Comparison of ENCODE assay signal across 13 cellular contexts in the genomic region with DNA sequence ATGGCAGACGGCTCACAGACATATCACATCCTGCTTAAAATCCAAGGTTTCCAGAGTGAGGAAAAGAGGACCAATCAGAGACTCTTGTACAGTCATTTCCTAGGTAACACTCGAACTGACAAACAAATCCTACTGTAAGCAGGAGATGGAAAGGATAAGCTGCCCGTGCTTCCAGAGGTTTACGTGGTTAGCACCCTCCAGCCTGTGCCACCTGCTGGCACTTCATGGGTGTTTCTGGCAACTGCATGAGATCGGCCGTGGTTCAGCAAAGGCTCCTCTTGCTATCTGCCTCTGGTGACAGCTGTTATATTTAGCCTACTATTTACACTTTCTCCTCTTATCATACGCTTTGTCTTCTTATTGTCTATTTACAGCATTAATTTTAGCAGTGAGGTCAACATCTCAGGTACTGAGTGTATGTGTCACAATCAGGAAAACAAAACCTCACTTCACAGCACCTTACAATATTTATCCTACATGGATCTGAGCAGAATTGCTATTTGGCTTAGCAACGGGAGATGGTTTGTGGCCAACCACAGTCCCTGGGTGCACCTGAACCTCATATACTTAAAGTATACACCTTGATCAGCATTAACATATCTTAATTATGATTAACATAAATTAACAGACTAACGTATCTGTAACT.
DNase-seq lines count a peak whose midpoint lies in the region; ATAC-seq and TF ChIP-seq lines count a peak whose summit lies in the region.
"Had no signal": no experiment of that assay in that cellular context is flagged by ENCODE, and none has a peak within 500 bp of the region (broad histone marks: within the 10 kb centered on the region; RNA-seq: fewer than 3 reads in every experiment).

No MANE protein-coding gene starts in this region.

- H3K4me1 Mint-ChIP-seq in Calu3 (ENCODE audit: low read depth, unreplicated experiment) = no peaks in the 10 kb centered on the region

- ATAC-seq in Panc1 = peak; percentile 51; the same call in 1 of the 2 replicates
- peak; percentile 79 for ATAC-seq in left ventricle myocardium superior
- no peak for ATAC-seq in HG03175 (IDR thresholded peaks at IDR 0.05; ENCODE audit: unreplicated experiment)
- no peak for ATAC-seq in HG03039 (IDR thresholded peaks at IDR 0.05; ENCODE audit: unreplicated experiment)

- DNase-seq in Calu3 (peak; percentile 8), NCI-H128 (lab: John Stamatoyannopoulos, UW; ENCODE audit: unreplicated experiment) (peak; percentile 2), Panc1 (ENCODE audit: low read depth, low spot score) (no peak), left ventricle myocardium superior (peak; percentile 40), HAP-1 (ENCODE audit: low spot score in 2 of 2) (no peak), SK-N-DZ (ENCODE audit: low spot score) (no peak)
- DNase-seq: CD8-positive, alpha-beta memory T cell; foreskin melanocyte; T1000 had no signal

- intact Hi-C loops in Calu3 (cut with micrococcal nuclease; ENCODE audit: unreplicated experiment) (no loop called here), Panc1 (cut with micrococcal nuclease; ENCODE audit: unreplicated experiment) (no loop called here), left ventricle myocardium superior (cut with micrococcal nuclease) (no loop called here)

- no peaks in the 10 kb centered on the region for H3K36me3 Mint-ChIP-seq in Calu3 (ENCODE audit: insufficient read depth, unreplicated experiment)

- H3K4me3 Mint-ChIP-seq in Calu3 (ENCODE audit: low read depth, unreplicated experiment) = no peak overlapping the region
- H3K4me3 Mint-ChIP-seq: CD8-positive, alpha-beta memory T cell had no signal

- H3K27ac Mint-ChIP-seq in Calu3 (ENCODE audit: unreplicated experiment) = no peak overlapping the region

- no peak overlapping the region for H3K27ac ChIP-seq in Panc1 (ENCODE audit: low read length)
- H3K27ac ChIP-seq: adrenal gland, neutrophil had no signal

- no peak overlapping the region for H3K4me3 ChIP-seq in Panc1 (ENCODE audit: low read depth in 2 of 2, low read length in 2 of 2)
- no peak overlapping the region for H3K4me3 ChIP-seq in HAP-1
- H3K4me3 ChIP-seq: adrenal gland had no signal

- peaks cover 5% of the 10 kb centered on the region; the same call in 1 of the 2 replicates for H3K4me1 ChIP-seq in Panc1 (ENCODE audit: control insufficient read depth, insufficient read depth, low read length)
- no peaks in the 10 kb centered on the region for H3K4me1 ChIP-seq in HAP-1
- H3K4me1 ChIP-seq: adrenal gland had no signal

- no peaks in the 10 kb centered on the region for H3K36me3 ChIP-seq in Panc1 (ENCODE audit: control insufficient read depth, insufficient read depth, low read length)
- H3K36me3 ChIP-seq in HAP-1 (replicated peaks) = no peaks in the 10 kb centered on the region
- H3K36me3 ChIP-seq: adrenal gland, neutrophil had no signal

- peaks cover 14% of the 10 kb centered on the region for H3K27me3 ChIP-seq in Panc1 (ENCODE audit: control insufficient read depth, insufficient read depth, low read length)
- H3K27me3 ChIP-seq in HAP-1 (ENCODE audit: low read depth) = no peaks in the 10 kb centered on the region
- H3K27me3 ChIP-seq: adrenal gland, neutrophil had no signal

- in situ Hi-C loops in Panc1 (cut with HindIII; ENCODE audit: low pct_unique_long_range_greater_than_20kb, low sequenced_read_pairs) = no loop called here
- in situ Hi-C loops in HAP-1 (cut with MboI; ENCODE audit: low sequenced_read_pairs) = no loop called here

- no TSS peak for BruUV-seq in Calu3 (replicated peaks; lab: Mats Ljungman, UMichigan)
- no TSS peak for BruUV-seq in Panc1 (replicated peaks; lab: Mats Ljungman, UMichigan)

- H3K9me3 ChIP-seq in Panc1 (ENCODE audit: control insufficient read depth, insufficient read depth, low read depth, low read length) (no peaks in the 10 kb centered on the region), HAP-1 (no peaks in the 10 kb centered on the region)
- H3K9me3 ChIP-seq: adrenal gland, neutrophil had no signal

- H3K9me3 Mint-ChIP-seq in Calu3 (ENCODE audit: low read depth, unreplicated experiment) = no peaks in the 10 kb centered on the region
- H3K9me3 Mint-ChIP-seq: CD8-positive, alpha-beta memory T cell had no signal

- TF ChIP-seq CTCF in Calu3 (IDR thresholded peaks at IDR 0.05; ENCODE audit: unreplicated experiment) (no peak), Panc1 (IDR thresholded peaks at IDR 0.05) (peak; percentile 18; the same call in 1 of the 2 replicates)

- H3K27me3 Mint-ChIP-seq in Calu3 (ENCODE audit: unreplicated experiment) = no peaks in the 10 kb centered on the region

- CTCF ChIA-PET in Calu3 (lab: Charles Lee) (no interaction called here), Panc1 (lab: Charles Lee) (no interaction called here)

- POLR2A ChIA-PET in Panc1 (lab: Charles Lee) = no interaction called here

Comparison
In these comparisons a context has a peak if more than half of its experiments do, and no peak if none do; other contexts are left out.
1. DNase-seq: peak in Calu3 (single experiment), NCI-H128 (single experiment) and left ventricle myocardium superior (single experiment); none in Panc1 (single experiment), HAP-1 (0 of 2) and SK-N-DZ (single experiment).
2. ATAC-seq: peak in Panc1 (single experiment) and left ventricle myocardium superior (single experiment); none in HG03175 (single experiment) and HG03039 (single experiment).